Comparison of ENCODE assay signal across 8 cellular contexts in genomic region chr10:3107426-3107961, GRCh38. TPM values are rescaled to one million over a fixed set of nuclear protein-coding genes. Genes with fewer than 3 reads are reported as not detected.
A peak's percentile ranks its signal among the peaks of the same experiment; 100 is the strongest.
DNase-seq lines count a peak whose midpoint lies in the region; ATAC-seq and TF ChIP-seq lines count a peak whose summit lies in the region.

No MANE protein-coding gene starts in this region.

- peak overlapping the region in 2 of 5 experiments; percentile 24 to 47 for H3K4me3 Mint-ChIP-seq in brain
- no peak overlapping the region for H3K4me3 Mint-ChIP-seq in activated CD4-positive, alpha-beta T cell treated with anti-CD3 and anti-CD28 coated beads, Interleukin-2, amount 10 ng/mL, durations not matched to agents 7 days and 5 days

- H3K4me3 ChIP-seq in left ventricle myocardium inferior: peak overlapping the region; percentile 3

- peak; percentile 90 for DNase-seq in Daoy (ENCODE audit: low read depth)
- DNase-seq in left ventricle myocardium inferior: peak; percentile 81
- DNase-seq in sciatic nerve (ENCODE audit: low spot score): peak; percentile 87
- no peak for DNase-seq in activated CD4-positive, alpha-beta T cell treated with anti-CD3 and anti-CD28 coated beads, Interleukin-2, amount 10 ng/mL, durations not matched to agents 7 days and 5 days
- no peak for DNase-seq in activated CD8-positive, alpha-beta memory T cell treated with anti-CD3 and anti-CD28 coated beads, Interleukin-2, amount 50 U/mL, for 48 hours
- DNase-seq in stimulated activated CD4-positive, alpha-beta T cell treated with anti-CD3 and anti-CD28 coated beads, Interleukin-4, amount 100 ng/mL, for 24 hours: no peak

- H3K27me3 Mint-ChIP-seq in brain: no peaks in the 10 kb centered on the region
- H3K27me3 Mint-ChIP-seq in activated CD4-positive, alpha-beta T cell treated with anti-CD3 and anti-CD28 coated beads, Interleukin-2, amount 10 ng/mL, durations not matched to agents 7 days and 5 days: no peaks in the 10 kb centered on the region

- peak; percentile 94 for ATAC-seq in sciatic nerve
- no peak for ATAC-seq in GM18861 (IDR thresholded peaks at IDR 0.05; ENCODE audit: unreplicated experiment)

- H3K9me3 ChIP-seq in left ventricle myocardium inferior (replicated peaks): no peaks in the 10 kb centered on the region

- POLR2A ChIA-PET in activated CD4-positive, alpha-beta T cell treated with anti-CD3 and anti-CD28 coated beads, Interleukin-2, amount 10 ng/mL, durations not matched to agents 7 days and 5 days (lab: Charles Lee): no interaction called here

- intact Hi-C loops in left ventricle myocardium inferior (cut with micrococcal nuclease): no loop called here
- intact Hi-C loops in sciatic nerve (cut with DNase I): no loop called here

- H3K4me1 Mint-ChIP-seq in brain: peaks cover 31% of the 10 kb centered on the region
- no peaks in the 10 kb centered on the region for H3K4me1 Mint-ChIP-seq in activated CD4-positive, alpha-beta T cell treated with anti-CD3 and anti-CD28 coated beads, Interleukin-2, amount 10 ng/mL, durations not matched to agents 7 days and 5 days

- peaks cover 54% of the 10 kb centered on the region for H3K36me3 ChIP-seq in left ventricle myocardium inferior

- peaks cover 0 to 2% (median 0%) of the 10 kb centered on the region in 5 experiments for H3K9me3 Mint-ChIP-seq in brain
- no peaks in the 10 kb centered on the region for H3K9me3 Mint-ChIP-seq in activated CD4-positive, alpha-beta T cell treated with anti-CD3 and anti-CD28 coated beads, Interleukin-2, amount 10 ng/mL, durations not matched to agents 7 days and 5 days

- H3K27me3 ChIP-seq in left ventricle myocardium inferior (ENCODE audit: low read depth): no peaks in the 10 kb centered on the region

- TF ChIP-seq CTCF in brain (conservative IDR thresholded peaks at IDR 0.05) (no peak), left ventricle myocardium inferior (IDR thresholded peaks at IDR 0.05; ENCODE audit: borderline replicate concordance) (no peak)

- peak overlapping the region; percentile 80 for H3K27ac ChIP-seq in left ventricle myocardium inferior (replicated peaks)

- peaks cover 73% of the 10 kb centered on the region for H3K4me1 ChIP-seq in left ventricle myocardium inferior

- CTCF ChIA-PET in activated CD4-positive, alpha-beta T cell treated with anti-CD3 and anti-CD28 coated beads, Interleukin-2, amount 10 ng/mL, durations not matched to agents 7 days and 5 days (lab: Charles Lee): interaction anchor here (0.8 kb wide), 1 partner anchor 77 kb away, joined by 3 read pairs; no protein-coding TSS in a partner anchor

- peaks cover 86% of the 10 kb centered on the region for H3K36me3 Mint-ChIP-seq in brain
- peaks cover 56% of the 10 kb centered on the region for H3K36me3 Mint-ChIP-seq in activated CD4-positive, alpha-beta T cell treated with anti-CD3 and anti-CD28 coated beads, Interleukin-2, amount 10 ng/mL, durations not matched to agents 7 days and 5 days (ENCODE audit: low read depth)

- H3K27ac Mint-ChIP-seq in brain: peak overlapping the region; percentile 69 to 97 (median 91)
- no peak overlapping the region for H3K27ac Mint-ChIP-seq in activated CD4-positive, alpha-beta T cell treated with anti-CD3 and anti-CD28 coated beads, Interleukin-2, amount 10 ng/mL, durations not matched to agents 7 days and 5 days

RNA-seq across cellular contexts. Expression of gene PFKP, which starts 40.1 kb away (rescaled TPM):
- 176 and 183 TPM in 2 replicates for total RNA-seq in Daoy (2014; rRNA removed; shearing (Covaris generic))
- 167 TPM for polyA plus RNA-seq in brain (ENCODE audit: insufficient read depth, low read depth, low replicate concordance)
- total RNA-seq in left ventricle myocardium inferior (206 TPM), sciatic nerve (41.3 TPM)
- 100 to 1,000 TPM; 173 to 178 TPM for total RNA-seq in activated CD4-positive, alpha-beta T cell treated with anti-CD3 and anti-CD28 coated beads, Interleukin-2, amount 10 ng/mL, durations not matched to agents 7 days and 5 days

Comparison
In these comparisons a context has a peak if more than half of its experiments do, and no peak if none do; other contexts are left out.
1. DNase-seq: peak in Daoy (single experiment), left ventricle myocardium inferior (single experiment) and sciatic nerve (single experiment); none in activated CD4-positive, alpha-beta T cell treated with anti-CD3 and anti-CD28 coated beads, Interleukin-2, amount 10 ng/mL, durations not matched to agents 7 days and 5 days (single experiment), activated CD8-positive, alpha-beta memory T cell treated with anti-CD3 and anti-CD28 coated beads, Interleukin-2, amount 50 U/mL, for 48 hours (single experiment) and stimulated activated CD4-positive, alpha-beta T cell treated with anti-CD3 and anti-CD28 coated beads, Interleukin-4, amount 100 ng/mL, for 24 hours (single experiment).